Comparison of ENCODE assay signal across 10 cellular contexts in the genomic region with DNA sequence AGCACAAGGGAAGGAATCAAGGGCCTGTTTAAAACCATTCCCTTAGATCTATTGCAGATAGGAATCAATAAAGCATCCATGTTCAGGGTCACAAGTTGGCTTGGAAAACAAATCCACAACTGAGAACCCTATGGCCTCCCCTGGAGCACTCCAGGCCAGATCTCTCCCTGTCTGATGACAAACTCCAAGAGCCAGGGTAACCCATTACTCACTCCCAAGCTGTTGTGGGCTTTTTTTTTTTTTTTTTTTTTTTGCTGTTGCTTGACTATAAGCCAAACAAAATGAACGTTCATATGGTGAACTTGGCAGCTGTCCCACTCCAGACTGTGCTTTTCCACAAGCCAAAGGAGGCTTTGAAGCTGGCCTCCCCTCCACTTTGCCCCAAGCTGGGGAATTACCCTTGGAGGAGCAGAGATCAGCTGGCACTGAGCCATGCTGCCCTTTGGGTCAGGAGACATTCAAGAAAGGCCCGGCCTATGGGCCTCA. TPM values are rescaled to one million over a fixed set of nuclear protein-coding genes. Genes with fewer than 3 reads are reported as not detected.
A peak's percentile ranks its signal among the peaks of the same experiment; 100 is the strongest.
DNase-seq lines count a peak whose midpoint lies in the region; FAIRE-seq and TF ChIP-seq lines count a peak whose summit lies in the region.
"Had no signal": no experiment of that assay in that cellular context is flagged by ENCODE, and none has a peak within 500 bp of the region (broad histone marks: within the 10 kb centered on the region; RNA-seq: fewer than 3 reads in every experiment).

No MANE protein-coding gene starts in this region.

- no peaks in the 10 kb centered on the region for H3K9me3 ChIP-seq in OCI-LY7 (ENCODE audit: low read length)
- no peaks in the 10 kb centered on the region for H3K9me3 ChIP-seq in fibroblast of lung (ENCODE audit: control insufficient read depth, insufficient read depth, low read depth, low read length)
- no peaks in the 10 kb centered on the region for H3K9me3 ChIP-seq in colonic mucosa

- H3K27me3 ChIP-seq in fibroblast of lung (ENCODE audit: control insufficient read depth, insufficient read depth, low read length) (no peaks in the 10 kb centered on the region), colonic mucosa (no peaks in the 10 kb centered on the region)

- H3K79me2 ChIP-seq in OCI-LY7 (ENCODE audit: insufficient read depth, low read depth, low read length) = no peaks in the 10 kb centered on the region
- no peaks in the 10 kb centered on the region for H3K79me2 ChIP-seq in fibroblast of lung (ENCODE audit: control insufficient read depth, insufficient read depth, low read length)

- intact Hi-C loops in OCI-LY7 (cut with micrococcal nuclease; ENCODE audit: unreplicated experiment) (no loop called here), colonic mucosa (cut with DNase I) (no loop called here)

- DNase-seq in H54 (ENCODE audit: insufficient read length, low spot score) (peak; percentile 15), OCI-LY7 (ENCODE audit: low spot score) (no peak), fibroblast of lung (ENCODE audit: low read depth in 2 of 2) (peak; percentile 83 to 95), renal cortical epithelial cell (ENCODE audit: low read depth) (peak; percentile 95), SW480 (ENCODE audit: low spot score) (no peak), NOMO-1 treated with dmso at 0.1 percent for 144 hours (lab: John Stamatoyannopoulos, UW; ENCODE audit: unreplicated experiment) (no peak), ecto neural progenitor cell (ENCODE audit: low spot score) (no peak), colonic mucosa (no peak)
- DNase-seq: NCI-H1436 treated with DMSO at 0.1 percent for 48 hours, nephron progenitor cell had no signal

- no peaks in the 10 kb centered on the region for H3K9me2 ChIP-seq in OCI-LY7 (ENCODE audit: insufficient read depth, low read length)

- no peak overlapping the region for H3K9ac ChIP-seq in fibroblast of lung (ENCODE audit: insufficient read depth, low read length)
- H3K9ac ChIP-seq in colonic mucosa (ENCODE audit: low read depth in 2 of 2, low read length in 2 of 2) = no peak overlapping the region

- H3K36me3 ChIP-seq in OCI-LY7 (ENCODE audit: insufficient read depth, low read length) (no peaks in the 10 kb centered on the region), fibroblast of lung (ENCODE audit: control insufficient read depth, insufficient read depth, low read length) (no peaks in the 10 kb centered on the region), colonic mucosa (no peaks in the 10 kb centered on the region)

- BruUV-seq in OCI-LY7 (replicated peaks; lab: Mats Ljungman, UMichigan) = no TSS peak

- 0 out of 2 replicates have a peak overlapping the region, but pooled peaks have one; percentile 10 for H2AFZ ChIP-seq in OCI-LY7 (ENCODE audit: low read length)
- no peak overlapping the region for H2AFZ ChIP-seq in fibroblast of lung (ENCODE audit: low read length)

- CTCF ChIA-PET in OCI-LY7 (lab: Charles Lee; ENCODE audit: unreplicated experiment) = no interaction called here

- peak; percentile 90 for FAIRE-seq in H54 (lab: Jason Lieb, UNC)

- POLR2A ChIA-PET in OCI-LY7 (lab: Charles Lee) = interaction anchor here (0.6 to 0.8 kb wide), 3 partner anchors 9 to 179 kb away, joined by 3 to 6 read pairs (median 6); no protein-coding TSS in a partner anchor

- H3K27ac ChIP-seq in OCI-LY7 (ENCODE audit: low read depth, low read length, poor library complexity, severe bottlenecking) (no peak overlapping the region), fibroblast of lung (ENCODE audit: insufficient read depth, low read length) (no peak overlapping the region), colonic mucosa (no peak overlapping the region)

- H3K4me3 ChIP-seq in OCI-LY7 (ENCODE audit: low read depth, low read length, poor library complexity, severe bottlenecking) (no peak overlapping the region), fibroblast of lung (replicated peaks in 1 of 4; ENCODE audit: control extremely low read depth in 1 of 4, insufficient read depth in 1 of 4, low read depth in 3 of 4, low read length in 4 of 4) (no peak overlapping the region), colonic mucosa (no peak overlapping the region)

- no peaks in the 10 kb centered on the region for H4K20me1 ChIP-seq in OCI-LY7 (ENCODE audit: insufficient read depth, low read length)
- no peaks in the 10 kb centered on the region for H4K20me1 ChIP-seq in fibroblast of lung (ENCODE audit: control insufficient read depth, extremely low read depth, insufficient read depth, low read length)

- H3K4me2 ChIP-seq in OCI-LY7 (ENCODE audit: low read length) (no peak overlapping the region), fibroblast of lung (ENCODE audit: extremely low read depth, insufficient read depth, low read length) (no peak overlapping the region)

- no peak for TF ChIP-seq POLR2A in H54 (IDR thresholded peaks at IDR 0.05; ENCODE audit: low read depth, low read length)

- no peaks in the 10 kb centered on the region for H3K4me1 ChIP-seq in OCI-LY7 (ENCODE audit: insufficient read depth, low read length, poor library complexity, severe bottlenecking)
- H3K4me1 ChIP-seq in fibroblast of lung (ENCODE audit: control insufficient read depth, extremely low read depth, insufficient read depth, low read length) = peaks cover 2% of the 10 kb centered on the region
- no peaks in the 10 kb centered on the region for H3K4me1 ChIP-seq in colonic mucosa

- TF ChIP-seq CTCF in OCI-LY7 (conservative IDR thresholded peaks at IDR 0.05; ENCODE audit: low read length) (no peak), fibroblast of lung (conservative IDR thresholded peaks at IDR 0.05 in 1 of 2, IDR thresholded peaks at IDR 0.05 in 1 of 2; ENCODE audit: low read depth in 1 of 2, low read length in 2 of 2) (no peak), colonic mucosa (IDR thresholded peaks at IDR 0.05) (no peak)

RNA-seq across cellular contexts. Expression of gene VAV3, which starts 35.7 kb away (rescaled TPM):
- total RNA-seq in OCI-LY7 (2014; rRNA removed; shearing (Covaris generic)) = 2.3 and 6.6 TPM in 2 replicates
- total RNA-seq in OCI-LY7 (2022) (5.1 and 8.3 TPM in 2 replicates), fibroblast of lung (under 0.01 TPM in 1 of 2 replicates, not detected in the other), renal cortical epithelial cell (4.7 and 126 TPM in 2 replicates), colonic mucosa (100 to 1,000 TPM in 1 of 2 donors, 10 to 100 TPM in 1; 73.0 to 135 TPM)
- polyA plus RNA-seq in fibroblast of lung = 0.02 TPM in 1 of 2 replicates, not detected in the other
- polyA plus RNA-seq in fibroblast of lung (2012) = not detected in 2 replicates
- polyA minus RNA-seq in fibroblast of lung (ENCODE audit: low replicate concordance) = not detected in 2 replicates

Comparison
In these comparisons a context has a peak if more than half of its experiments do, and no peak if none do; other contexts are left out.
1. DNase-seq: peak in H54 (single experiment), fibroblast of lung (2 of 2) and renal cortical epithelial cell (single experiment); none in OCI-LY7 (single experiment), SW480 (single experiment), NOMO-1 treated with dmso at 0.1 percent for 144 hours (single experiment), ecto neural progenitor cell (single experiment) and colonic mucosa (single experiment).